ENCODE assay signal across 8 cellular contexts in genomic region chr5:60161340-60161934, GRCh38.
DNase-seq lines count a peak whose midpoint lies in the region; ATAC-seq and TF ChIP-seq lines count a peak whose summit lies in the region.

No MANE protein-coding gene starts in this region.

- in situ Hi-C loops in KBM-7 (cut with MboI; ENCODE audit: low pct_unique_long_range_greater_than_20kb, low sequenced_read_pairs), result no loop called here

- no peak overlapping the region for H3K4me3 ChIP-seq in mucosa of descending colon

- peak; percentile 72 for DNase-seq in DMS53 (lab: John Stamatoyannopoulos, UW)
- DNase-seq in GM20000 (ENCODE audit: low spot score), result peak; percentile 23
- DNase-seq in KBM-7, result peak; percentile 28
- peak; percentile 35 for DNase-seq in amniotic stem cell (lab: John Stamatoyannopoulos, UW)
- DNase-seq in mucosa of descending colon, result peak in 1 of 3 donors; percentile 15
- no peak for DNase-seq in activated CD8-positive, alpha-beta T cell treated with anti-CD3 and anti-CD28 coated beads, Interleukin-2, amount 10 ng/mL, durations not matched to agents 7 days and 5 days
- no peak for DNase-seq in amygdala (lab: John Stamatoyannopoulos, UW)
- DNase-seq in nucleus accumbens (lab: John Stamatoyannopoulos, UW), result no peak

- CTCF ChIA-PET in activated CD8-positive, alpha-beta T cell treated with anti-CD3 and anti-CD28 coated beads, Interleukin-2, amount 10 ng/mL, durations not matched to agents 7 days and 5 days (lab: Charles Lee), result no interaction called here

- H3K9me3 ChIP-seq in mucosa of descending colon, result no peaks in the 10 kb centered on the region

- no peaks in the 10 kb centered on the region for H3K27me3 Mint-ChIP-seq in activated CD8-positive, alpha-beta T cell treated with anti-CD3 and anti-CD28 coated beads, Interleukin-2, amount 10 ng/mL, durations not matched to agents 7 days and 5 days (ENCODE audit: low read depth)

- no peaks in the 10 kb centered on the region for H3K36me3 Mint-ChIP-seq in activated CD8-positive, alpha-beta T cell treated with anti-CD3 and anti-CD28 coated beads, Interleukin-2, amount 10 ng/mL, durations not matched to agents 7 days and 5 days (ENCODE audit: low read depth)

- ATAC-seq in mucosa of descending colon, result no peak
- ATAC-seq in activated CD8-positive, alpha-beta T cell treated with anti-CD3 and anti-CD28 coated beads, Interleukin-2, amount 10 ng/mL, durations not matched to agents 7 days and 5 days, result no peak

- no peak overlapping the region for H3K27ac Mint-ChIP-seq in activated CD8-positive, alpha-beta T cell treated with anti-CD3 and anti-CD28 coated beads, Interleukin-2, amount 10 ng/mL, durations not matched to agents 7 days and 5 days

- intact Hi-C loops in mucosa of descending colon (cut with DNase I, micrococcal nuclease), result no loop called here

- TF ChIP-seq CTCF in GM20000 (IDR thresholded peaks at IDR 0.05; ENCODE audit: extremely low read depth, missing control alignments) (peak; percentile 29), mucosa of descending colon (IDR thresholded peaks at IDR 0.05) (peak; percentile 17)

- H3K4me1 Mint-ChIP-seq in activated CD8-positive, alpha-beta T cell treated with anti-CD3 and anti-CD28 coated beads, Interleukin-2, amount 10 ng/mL, durations not matched to agents 7 days and 5 days (ENCODE audit: low read depth), result no peaks in the 10 kb centered on the region

- H3K9me3 Mint-ChIP-seq in activated CD8-positive, alpha-beta T cell treated with anti-CD3 and anti-CD28 coated beads, Interleukin-2, amount 10 ng/mL, durations not matched to agents 7 days and 5 days (ENCODE audit: insufficient read depth), result no peaks in the 10 kb centered on the region

- POLR2A ChIA-PET in activated CD8-positive, alpha-beta T cell treated with anti-CD3 and anti-CD28 coated beads, Interleukin-2, amount 10 ng/mL, durations not matched to agents 7 days and 5 days (lab: Charles Lee), result no interaction called here

- H3K36me3 ChIP-seq in mucosa of descending colon (ENCODE audit: low read depth), result no peaks in the 10 kb centered on the region

- H3K4me3 Mint-ChIP-seq in activated CD8-positive, alpha-beta T cell treated with anti-CD3 and anti-CD28 coated beads, Interleukin-2, amount 10 ng/mL, durations not matched to agents 7 days and 5 days, result no peak overlapping the region

- H3K4me1 ChIP-seq in mucosa of descending colon (ENCODE audit: low read depth), result no peaks in the 10 kb centered on the region

Comparison
In these comparisons a context has a peak if more than half of its experiments do, and no peak if none do; other contexts are left out.
1. DNase-seq: peak in DMS53 (single experiment), GM20000 (single experiment), KBM-7 (single experiment) and amniotic stem cell (single experiment); none in activated CD8-positive, alpha-beta T cell treated with anti-CD3 and anti-CD28 coated beads, Interleukin-2, amount 10 ng/mL, durations not matched to agents 7 days and 5 days (single experiment), amygdala (0 of 56) and nucleus accumbens (0 of 56).